ENCODE assay signal across 18 cellular contexts in genomic region chr18:22912835-22913234, GRCh38. TPM values are rescaled to one million over a fixed set of nuclear protein-coding genes. Genes with fewer than 3 reads are reported as not detected.
A peak's percentile ranks its signal among the peaks of the same experiment; 100 is the strongest.
DNase-seq lines count a peak whose midpoint lies in the region; ATAC-seq, FAIRE-seq and TF ChIP-seq lines count a peak whose summit lies in the region.
"Had no signal": no experiment of that assay in that cellular context is flagged by ENCODE, and none has a peak within 500 bp of the region (broad histone marks: within the 10 kb centered on the region; RNA-seq: fewer than 3 reads in every experiment).

No MANE protein-coding gene starts in this region.

- H3K9me3 ChIP-seq in SK-N-MC (ENCODE audit: low read depth, low read length): no peaks in the 10 kb centered on the region
- no peaks in the 10 kb centered on the region for H3K9me3 ChIP-seq in pancreas
- H3K9me3 ChIP-seq: BLaER1, psoas muscle had no signal

- ATAC-seq in pancreas (peak in 2 of 4 donors; percentile 2 to 7), HG03432 (IDR thresholded peaks at IDR 0.05; ENCODE audit: unreplicated experiment) (no peak)
- ATAC-seq: activated T-cell treated with anti-CD3 and anti-CD28 coated beads, Interleukin-2, amount 50 U/mL, for 72 hours; psoas muscle had no signal

- H3K4me1 ChIP-seq in pancreas: peaks cover 14 to 33% (median 28%) of the 10 kb centered on the region in 3 donors
- H3K4me1 ChIP-seq: BLaER1, psoas muscle had no signal

- H3K4me3 ChIP-seq in SK-N-MC (no peak overlapping the region), pancreas (no peak overlapping the region)
- H3K4me3 ChIP-seq: BLaER1, psoas muscle had no signal

- no peaks in the 10 kb centered on the region for H3K27me3 ChIP-seq in pancreas
- H3K27me3 ChIP-seq: BLaER1 had no signal

- 40 to 42% methylated on average over 1 of the region's 1 CpG for WGBS in pancreas, 2 donors

- intact Hi-C loops in pancreas (cut with DNase I): no loop called here

- no peak overlapping the region for H3K9ac ChIP-seq in SK-N-MC (ENCODE audit: insufficient read length)
- H3K9ac ChIP-seq: BLaER1 had no signal

- no peak for FAIRE-seq in pancreas (lab: Jason Lieb, UNC)

- TF ChIP-seq CTCF in pancreas (IDR thresholded peaks at IDR 0.05): no peak

- peak; percentile 57 for DNase-seq in EH (ENCODE audit: low read depth)
- no peak for DNase-seq in SK-N-MC (ENCODE audit: low read depth, low spot score)
- DNase-seq in fibroblast of gingiva (ENCODE audit: low read depth): peak; percentile 10
- DNase-seq in pancreas: no peak
- DNase-seq in DMS153 (lab: John Stamatoyannopoulos, UW): no peak
- no peak for DNase-seq in GDM1 (lab: John Stamatoyannopoulos, UW)
- no peak for DNase-seq in activated CD4-positive, alpha-beta T cell treated with anti-CD3 and anti-CD28 coated beads, Interleukin-2, amount 50 U/mL, for 48 hours
- DNase-seq: activated CD4-positive, alpha-beta T cell treated with anti-CD3 and anti-CD28 coated beads for 48 hours; activated T-cell treated with anti-CD3 and anti-CD28 coated beads, Interleukin-2, amount 50 U/mL, for 72 hours; amniotic stem cell; Karpas-422; naive B cell; NCI-H187 treated with DMSO at 0.1 percent for 48 hours; NCI-H774; psoas muscle; RPMI8226 had no signal

- H3K27ac ChIP-seq in SK-N-MC: peak overlapping the region; percentile 26; the same call in 1 of the 2 replicates
- H3K27ac ChIP-seq in pancreas: peak overlapping the region in 3 of 4 donors; percentile 69 to 84 (median 79)
- H3K27ac ChIP-seq: BLaER1, psoas muscle had no signal

- H3K36me3 ChIP-seq in SK-N-MC (ENCODE audit: insufficient read depth, low read length) (no peaks in the 10 kb centered on the region), pancreas (no peaks in the 10 kb centered on the region)
- H3K36me3 ChIP-seq: BLaER1 had no signal

RNA-seq across cellular contexts. Expression of gene RBBP8, which starts 20.3 kb away (rescaled TPM):
- total RNA-seq in pancreas: 10 to 100 TPM; 10.9 to 26.2 (median 17.0) TPM
- polyA plus RNA-seq in pancreas: 10 to 100 TPM; 25.3 to 32.7 TPM

Comparison
In these comparisons a context has a peak if more than half of its experiments do, and no peak if none do; other contexts are left out.
1. DNase-seq: peak in EH (single experiment) and fibroblast of gingiva (single experiment); none in SK-N-MC (single experiment), pancreas (0 of 6), DMS153 (single experiment), GDM1 (single experiment) and activated CD4-positive, alpha-beta T cell treated with anti-CD3 and anti-CD28 coated beads, Interleukin-2, amount 50 U/mL, for 48 hours (0 of 2).